In genomic region chr16:73071131-73071940, GRCh38 we compare ENCODE assay signal across 8 cellular contexts. TPM values are rescaled to one million over a fixed set of nuclear protein-coding genes. Genes with fewer than 3 reads are reported as not detected.
DNase-seq lines count a peak whose midpoint lies in the region; ATAC-seq and TF ChIP-seq lines count a peak whose summit lies in the region.

No MANE protein-coding gene starts in this region.

- H2AK5ac ChIP-seq in mesendoderm (ENCODE audit: low read length) = no peak overlapping the region

- no peaks in the 10 kb centered on the region for H3K27me3 Mint-ChIP-seq in chondrocyte (ENCODE audit: low read depth)

- H3K36me3 Mint-ChIP-seq in chondrocyte (ENCODE audit: low read depth) = no peaks in the 10 kb centered on the region

- H3K56ac ChIP-seq in mesendoderm (ENCODE audit: low read length) = peak overlapping the region; percentile 60

- H2BK120ac ChIP-seq in mesendoderm (ENCODE audit: low read depth, low read length) = no peak overlapping the region

- TF ChIP-seq CTCF in chondrocyte (IDR thresholded peaks at IDR 0.05) = no peak

- H3K27me3 ChIP-seq in ACC112 (ENCODE audit: insufficient read depth, low read length) (no peaks in the 10 kb centered on the region), mesendoderm (ENCODE audit: insufficient read depth, low read length, poor library complexity) (peaks cover 34% of the 10 kb centered on the region)

- peak overlapping the region; percentile 19; the same call in 1 of the 2 replicates for H3K4me3 ChIP-seq in ACC112 (ENCODE audit: low read depth, low read length)
- H3K4me3 ChIP-seq in mesendoderm (ENCODE audit: low read length) = no peak overlapping the region

- peaks cover 61% of the 10 kb centered on the region for H3K4me1 Mint-ChIP-seq in chondrocyte (ENCODE audit: low read depth)

- H3K36me3 ChIP-seq in ACC112 (ENCODE audit: insufficient read depth, low read length) = no peaks in the 10 kb centered on the region
- no peaks in the 10 kb centered on the region for H3K36me3 ChIP-seq in mesendoderm (ENCODE audit: control insufficient read depth, insufficient read depth, low read length)

- WGBS in mesendoderm (ENCODE audit: extremely low coverage, insufficient coverage, low lambda C conversion rate) = no CpG with 5 or more reads among the region's 17 CpGs

- H4K8ac ChIP-seq in mesendoderm (ENCODE audit: low read depth, low read length) = no peak overlapping the region

- no peaks in the 10 kb centered on the region for H3K79me2 ChIP-seq in ACC112 (ENCODE audit: control insufficient read depth, insufficient read depth, low read length, unreplicated experiment)
- H3K79me2 ChIP-seq in mesendoderm (ENCODE audit: control insufficient read depth, insufficient read depth, low read length) = no peaks in the 10 kb centered on the region

- H3K23ac ChIP-seq in mesendoderm (ENCODE audit: low read length) = no peak overlapping the region

- H3K27ac ChIP-seq in ACC112 (ENCODE audit: low read depth, low read length) (no peak overlapping the region), mesendoderm (ENCODE audit: low read depth, low read length) (no peak overlapping the region)

- DNase-seq in NCI-H1105 (lab: John Stamatoyannopoulos, UW) (peak; percentile 69), chondrocyte (ENCODE audit: low spot score) (no peak), mesendoderm (peak; percentile 84), RPMI8226 (no peak)
- DNase-seq in activated CD4-positive, CD25-positive, alpha-beta regulatory T cell (lab: John Stamatoyannopoulos, UW) = no peak

- H3K18ac ChIP-seq in mesendoderm (ENCODE audit: low read length) = no peak overlapping the region

- H3K4me1 ChIP-seq in ACC112 (ENCODE audit: control insufficient read depth, insufficient read depth, low read length, unreplicated experiment) = peaks cover 40% of the 10 kb centered on the region
- H3K4me1 ChIP-seq in mesendoderm (ENCODE audit: control insufficient read depth, low read depth, low read length) = no peaks in the 10 kb centered on the region

- no peak overlapping the region for H4K5ac ChIP-seq in mesendoderm (ENCODE audit: low read length)

- H3K79me1 ChIP-seq in mesendoderm (ENCODE audit: low read length) = no peaks in the 10 kb centered on the region

- H3K4me2 ChIP-seq in mesendoderm (ENCODE audit: low read length) = peak overlapping the region; percentile 40

- no peaks in the 10 kb centered on the region for H3K9me3 Mint-ChIP-seq in chondrocyte (ENCODE audit: low read depth)

- H3K4me3 Mint-ChIP-seq in chondrocyte (ENCODE audit: unreplicated experiment) = peak overlapping the region; percentile 73

- H2BK15ac ChIP-seq in mesendoderm (replicated peaks; ENCODE audit: low read depth) = no peak overlapping the region

- no peak overlapping the region for H3K4ac ChIP-seq in mesendoderm (ENCODE audit: low read depth, low read length)

- ATAC-seq in GM19467 (IDR thresholded peaks at IDR 0.05; ENCODE audit: unreplicated experiment) (no peak), GM18873 (IDR thresholded peaks at IDR 0.05; ENCODE audit: low FRiP score, unreplicated experiment) (no peak)

- no peak overlapping the region for H2BK5ac ChIP-seq in mesendoderm (ENCODE audit: low read length)

- peak overlapping the region; percentile 100 for H3K27ac Mint-ChIP-seq in chondrocyte (ENCODE audit: unreplicated experiment)

- H2AFZ ChIP-seq in ACC112 (ENCODE audit: low read length, unreplicated experiment) = peak overlapping the region; percentile 20

- H3K9ac ChIP-seq in mesendoderm (ENCODE audit: low read length) = no peak overlapping the region

RNA-seq across cellular contexts. Expression of gene ZFHX3, which starts 23.4 kb away (rescaled TPM):
- 74.4 to 91.0 TPM (median 86.8 TPM) in 3 replicates for total RNA-seq in chondrocyte
- 0.86 TPM for polyA plus RNA-seq in mesendoderm (2013, experiment 1 of 2)
- 0.76 TPM for polyA plus RNA-seq in mesendoderm (2013, experiment 2 of 2)

Comparison
In these comparisons a context has a peak if more than half of its experiments do, and no peak if none do; other contexts are left out.
1. DNase-seq: peak in NCI-H1105 (single experiment) and mesendoderm (single experiment); none in chondrocyte (single experiment), activated CD4-positive, CD25-positive, alpha-beta regulatory T cell (0 of 4) and RPMI8226 (single experiment).